25 cellular contexts compared by ENCODE assay signal in the genomic region with DNA sequence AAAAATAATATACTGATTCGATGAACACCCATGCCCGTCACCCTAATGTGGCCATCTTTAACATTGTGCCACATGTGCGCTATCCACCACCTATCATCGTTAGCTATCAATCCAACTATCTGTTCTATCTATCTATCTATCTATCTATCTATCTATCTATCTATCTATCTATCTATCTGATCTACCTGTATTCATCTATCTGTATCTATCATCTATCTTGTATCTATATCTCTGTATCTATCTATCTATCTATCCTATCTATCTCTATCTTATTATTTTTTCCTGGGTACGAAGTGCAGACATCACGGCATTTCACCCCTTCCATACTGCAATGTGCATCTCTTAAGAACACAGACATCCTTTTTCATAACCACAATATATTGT.
DNase-seq lines count a peak whose midpoint lies in the region; ATAC-seq, FAIRE-seq and TF ChIP-seq lines count a peak whose summit lies in the region.
"Had no signal": no experiment of that assay in that cellular context is flagged by ENCODE, and none has a peak within 500 bp of the region (broad histone marks: within the 10 kb centered on the region; RNA-seq: fewer than 3 reads in every experiment).

No MANE protein-coding gene starts in this region.

- no peak for TF ChIP-seq RAD21 in K562 (CRISPR knock-in tag; conservative IDR thresholded peaks at IDR 0.05 in 1 of 2, IDR thresholded peaks at IDR 0.05 in 1 of 2)

- CTCF ChIA-PET in K562 (lab: Yijun Ruan, JAX; ENCODE audit: low intra/inter-chr PET ratio) = no interaction called here

- no peak overlapping the region for H3K4me2 ChIP-seq in K562 (ENCODE audit: insufficient read depth, low read length)
- H3K4me2 ChIP-seq: A549, BLaER1 had no signal

- TF ChIP-seq EP300 in K562 (IDR thresholded peaks at IDR 0.05; ENCODE audit: low read length) = no peak

- TF ChIP-seq POLR2A in K562 (conservative IDR thresholded peaks at IDR 0.05) = no peak
- no peak for TF ChIP-seq POLR2A in Peyer's patch (IDR thresholded peaks at IDR 0.05)

- no peak for ATAC-seq in K562
- ATAC-seq: CD8-positive, alpha-beta T cell had no signal

- POLR2A ChIA-PET in K562 (lab: Yijun Ruan, JAX) = interaction anchor here (0.8 kb wide), 1 partner anchor 12 kb away, joined by 3 read pairs; no protein-coding TSS in a partner anchor

- intact Hi-C loops in K562 (cut with micrococcal nuclease) = no loop called here

- in situ Hi-C loops in K562 (cut with MboI) = no loop called here

- H3K4me3 ChIP-seq in K562 (no peak overlapping the region), Peyer's patch (no peak overlapping the region)
- H3K4me3 ChIP-seq: A549; BLaER1; BLaER1 treated with 17β-estradiol and CSF1 and Interleukin-3, amounts not matched to agents 10 nM and 100 nM had no signal

- no peaks in the 10 kb centered on the region for H3K9me1 ChIP-seq in K562 (ENCODE audit: control insufficient read depth, insufficient read depth, low read length)

- no peaks in the 10 kb centered on the region for H3K36me3 ChIP-seq in K562 (ENCODE audit: control insufficient read depth, insufficient read depth, low read length)
- H3K36me3 ChIP-seq in Peyer's patch = no peaks in the 10 kb centered on the region
- H3K36me3 ChIP-seq: BE2C; BLaER1; BLaER1 treated with 17β-estradiol and CSF1 and Interleukin-3, amounts not matched to agents 10 nM and 100 nM had no signal

- DNase-seq in K562 (ENCODE audit: extremely low read depth in 1 of 4, low spot score in 3 of 4) (no peak), Peyer's patch (no peak)
- DNase-seq: 8988T; AML-193; BE2C; C1 segment of cervical spinal cord; CD4-positive, alpha-beta memory T cell; CD4-positive, alpha-beta T cell; CD4-positive, CD25-positive, alpha-beta regulatory T cell; CD8-positive, alpha-beta memory T cell; CD8-positive, alpha-beta T cell; COR-L47; DMS 273 treated with DMSO at 0.1 percent for 48 hours; DMS153; DMS79; DMS79 treated with DMSO at 0.1 percent for 48 hours; DND-41 had no signal

- no peak overlapping the region for H2AFZ ChIP-seq in K562 (ENCODE audit: low read depth, low read length)

- H3K4me1 ChIP-seq in K562 (replicated peaks in 1 of 2; ENCODE audit: control insufficient read depth in 2 of 2, insufficient read depth in 2 of 2, low read length in 2 of 2) (no peaks in the 10 kb centered on the region), Peyer's patch (no peaks in the 10 kb centered on the region)
- H3K4me1 ChIP-seq: A549, BE2C, BLaER1, Caco-2 had no signal

- no peaks in the 10 kb centered on the region for H3K9me3 ChIP-seq in K562 (replicated peaks; ENCODE audit: control insufficient read depth, insufficient read depth, low read depth, low read length)
- H3K9me3 ChIP-seq in Peyer's patch = no peaks in the 10 kb centered on the region
- H3K9me3 ChIP-seq: A549, BE2C, BLaER1, Caco-2 had no signal

- no peak for FAIRE-seq in K562 (lab: Jason Lieb, UNC)
- FAIRE-seq: A204.1, A549, D721Med had no signal

- no peaks in the 10 kb centered on the region for H3K79me2 ChIP-seq in K562 (ENCODE audit: control insufficient read depth, insufficient read depth, low read length)

- WGBS in K562 (ENCODE audit: insufficient coverage, low coverage, missing lambda C conversion rate) = 9% methylated on average over 6 of the region's 6 CpGs

- no peaks in the 10 kb centered on the region for H4K20me1 ChIP-seq in K562 (replicated peaks; ENCODE audit: control insufficient read depth, insufficient read depth, low read length)
- H4K20me1 ChIP-seq: BLaER1; BLaER1 treated with 17β-estradiol and CSF1 and Interleukin-3, amounts not matched to agents 10 nM and 100 nM had no signal

- H3K27ac ChIP-seq in K562 (ENCODE audit: extremely low read depth, low read depth, low read length) = no peak overlapping the region
- H3K27ac ChIP-seq in Peyer's patch = no peak overlapping the region
- H3K27ac ChIP-seq: 22Rv1; A549; BLaER1; BLaER1 treated with 17β-estradiol and CSF1 and Interleukin-3, amounts not matched to agents 10 nM and 100 nM; C4-2B had no signal

- TF ChIP-seq CTCF in K562 (IDR thresholded peaks at IDR 0.05 in 2 of 3, conservative IDR thresholded peaks at IDR 0.05 in 1 of 3; ENCODE audit: insufficient read depth in 2 of 3, low read depth in 1 of 3, low read length in 3 of 3) = no peak
- TF ChIP-seq CTCF in Peyer's patch (IDR thresholded peaks at IDR 0.05) = no peak

- H3K27me3 ChIP-seq in K562 (ENCODE audit: control insufficient read depth in 2 of 2, insufficient read depth in 2 of 2, low read length in 2 of 2) (peaks cover 12 to 27% of the 10 kb centered on the region in 2 experiments; a peak in 4 of 5 replicates), Peyer's patch (no peaks in the 10 kb centered on the region)
- H3K27me3 ChIP-seq: BE2C; BLaER1; BLaER1 treated with 17β-estradiol and CSF1 and Interleukin-3, amounts not matched to agents 10 nM and 100 nM had no signal

- no TSS peak for BruUV-seq in K562 (replicated peaks; lab: Mats Ljungman, UMichigan)

- H3K9ac ChIP-seq in K562 (ENCODE audit: insufficient read depth in 1 of 2, low read depth in 2 of 2, low read length in 2 of 2) = no peak overlapping the region
- H3K9ac ChIP-seq: BLaER1; BLaER1 treated with 17β-estradiol and CSF1 and Interleukin-3, amounts not matched to agents 10 nM and 100 nM had no signal

TF ChIP-seq in K562, 482 proteins besides CTCF, POLR2A, EP300 and RAD21 (continues in another document):
- TF ChIP-seq, protein P1, sequence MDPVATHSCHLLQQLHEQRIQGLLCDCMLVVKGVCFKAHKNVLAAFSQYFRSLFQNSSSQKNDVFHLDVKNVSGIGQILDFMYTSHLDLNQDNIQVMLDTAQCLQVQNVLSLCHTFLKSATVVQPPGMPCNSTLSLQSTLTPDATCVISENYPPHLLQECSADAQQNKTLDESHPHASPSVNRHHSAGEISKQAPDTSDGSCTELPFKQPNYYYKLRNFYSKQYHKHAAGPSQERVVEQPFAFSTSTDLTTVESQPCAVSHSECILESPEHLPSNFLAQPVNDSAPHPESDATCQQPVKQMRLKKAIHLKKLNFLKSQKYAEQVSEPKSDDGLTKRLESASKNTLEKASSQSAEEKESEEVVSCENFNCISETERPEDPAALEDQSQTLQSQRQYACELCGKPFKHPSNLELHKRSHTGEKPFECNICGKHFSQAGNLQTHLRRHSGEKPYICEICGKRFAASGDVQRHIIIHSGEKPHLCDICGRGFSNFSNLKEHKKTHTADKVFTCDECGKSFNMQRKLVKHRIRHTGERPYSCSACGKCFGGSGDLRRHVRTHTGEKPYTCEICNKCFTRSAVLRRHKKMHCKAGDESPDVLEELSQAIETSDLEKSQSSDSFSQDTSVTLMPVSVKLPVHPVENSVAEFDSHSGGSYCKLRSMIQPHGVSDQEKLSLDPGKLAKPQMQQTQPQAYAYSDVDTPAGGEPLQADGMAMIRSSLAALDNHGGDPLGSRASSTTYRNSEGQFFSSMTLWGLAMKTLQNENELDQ (CRISPR knock-in tag; IDR thresholded peaks at IDR 0.05; ENCODE audit: borderline replicate concordance) = no peak
- TF ChIP-seq ZSCAN32 (CRISPR knock-in tag; IDR thresholded peaks at IDR 0.05) (no peak), ZNF584 (CRISPR knock-in tag; IDR thresholded peaks at IDR 0.05; ENCODE audit: low read depth) (no peak), TRIM24 (IDR thresholded peaks at IDR 0.05) (no peak), SREBF1 (IDR thresholded peaks at IDR 0.05; ENCODE audit: borderline replicate concordance, low read depth, low read length) (no peak), ZBTB2 (IDR thresholded peaks at IDR 0.05) (peak; percentile 44; the same call in 1 of the 2 replicates), KDM5B (IDR thresholded peaks at IDR 0.05; ENCODE audit: insufficient replicate concordance, low read depth, low read length) (no peak), BMI1 (IDR thresholded peaks at IDR 0.05; ENCODE audit: low read length) (no peak), SUPT5H (IDR thresholded peaks at IDR 0.05) (no peak), RNF2 (IDR thresholded peaks at IDR 0.05) (no peak), ZNF830 (CRISPR knock-in tag; IDR thresholded peaks at IDR 0.05) (no peak), E2F5 (CRISPR knock-in tag; IDR thresholded peaks at IDR 0.05) (no peak), TOE1 (IDR thresholded peaks at IDR 0.05; ENCODE audit: borderline replicate concordance) (no peak), TOE1 (CRISPR knock-in tag; IDR thresholded peaks at IDR 0.05; ENCODE audit: borderline replicate concordance, low read depth) (no peak), SMARCC2 (IDR thresholded peaks at IDR 0.05; ENCODE audit: low read depth) (no peak), NFE2 (IDR thresholded peaks at IDR 0.05; ENCODE audit: low read depth) (no peak), POU5F1 (IDR thresholded peaks at IDR 0.05; ENCODE audit: borderline replicate concordance, low read depth, low read length, partially characterized antibody) (no peak), TARDBP (IDR thresholded peaks at IDR 0.05) (no peak)
